ENCODE assay signal across 6 cellular contexts in genomic region chr19:41322451-41322850, GRCh38. TPM values are rescaled to one million over a fixed set of nuclear protein-coding genes. Genes with fewer than 3 reads are reported as not detected.
DNase-seq lines count a peak whose midpoint lies in the region; ATAC-seq and TF ChIP-seq lines count a peak whose summit lies in the region.

No MANE protein-coding gene starts in this region.

- no peak for ATAC-seq in GM23338

- peaks cover 27% of the 10 kb centered on the region for H3F3A ChIP-seq in GM23338 (replicated peaks; ENCODE audit: low read depth)

- H3K79me2 ChIP-seq in GM23338 (replicated peaks; ENCODE audit: insufficient read depth) = no peaks in the 10 kb centered on the region

- intact Hi-C loops in adrenal gland (cut with DNase I) = no loop called here

- H3K36me3 ChIP-seq in GM23338 (ENCODE audit: insufficient read depth) = no peaks in the 10 kb centered on the region
- H3K36me3 ChIP-seq in adrenal gland (replicated peaks in 1 of 2) = peaks cover 0 to 34% of the 10 kb centered on the region in 2 donors

- H3K27ac ChIP-seq in GM23338 (ENCODE audit: low read depth) (peak overlapping the region; percentile 84; the same call in 1 of the 2 replicates), adrenal gland (peak overlapping the region; percentile 79 to 97 (median 91))

- no peak overlapping the region; the same call in 1 of the 2 replicates for H3K4me2 ChIP-seq in GM23338

- H3K27me3 ChIP-seq in GM23338 (ENCODE audit: insufficient read depth) (no peaks in the 10 kb centered on the region), adrenal gland (no peaks in the 10 kb centered on the region)

- H3K4me1 ChIP-seq in GM23338 (ENCODE audit: insufficient read depth) (peaks cover 48% of the 10 kb centered on the region), adrenal gland (replicated peaks in 1 of 2) (peaks cover 33 to 62% of the 10 kb centered on the region in 2 donors)

- H3K27me3 Mint-ChIP-seq in GM23338 (ENCODE audit: insufficient read depth, low read depth, poor library complexity) (peaks cover 28% of the 10 kb centered on the region), nephron (ENCODE audit: low read depth) (no peaks in the 10 kb centered on the region)

- no peak for TF ChIP-seq POLR2A in adrenal gland (IDR thresholded peaks at IDR 0.05)

- H3K36me3 Mint-ChIP-seq in GM23338 (ENCODE audit: low read depth) (peaks cover 37% of the 10 kb centered on the region), nephron (ENCODE audit: low read depth) (peaks cover 23% of the 10 kb centered on the region)

- H3K4me3 ChIP-seq in GM23338 = no peak overlapping the region
- H3K4me3 ChIP-seq in adrenal gland = no peak overlapping the region

- H3K4me3 Mint-ChIP-seq in GM23338 = no peak overlapping the region; the same call in 2 of the 3 replicates
- peak overlapping the region in 1 of 3 experiments; percentile 61 for H3K4me3 Mint-ChIP-seq in nephron

- no peaks in the 10 kb centered on the region for H3K9me2 ChIP-seq in GM23338 (ENCODE audit: insufficient read depth)

- TF ChIP-seq CTCF in GM23338 (conservative IDR thresholded peaks at IDR 0.05; ENCODE audit: low read depth in 2 of 2) (no peak), adrenal gland (IDR thresholded peaks at IDR 0.05) (no peak), nephron (IDR thresholded peaks at IDR 0.05; ENCODE audit: unreplicated experiment in 3 of 3) (no peak)

- H3K4me1 Mint-ChIP-seq in GM23338 = peaks cover 51% of the 10 kb centered on the region
- H3K4me1 Mint-ChIP-seq in nephron = peaks cover 46% of the 10 kb centered on the region

- no peaks in the 10 kb centered on the region; the same call in 1 of the 2 replicates for H4K20me1 ChIP-seq in GM23338 (replicated peaks; ENCODE audit: insufficient read depth)

- DNase-seq in GM23338 (ENCODE audit: low spot score) (no peak), adrenal gland (peak in 2 of 7 donors; percentile 25 to 62), NCI-H226 (no peak), SKM-1 (lab: John Stamatoyannopoulos, UW; ENCODE audit: unreplicated experiment) (no peak)
- DNase-seq in effector CD4-positive, alpha-beta T cell = no peak

- H2AFZ ChIP-seq in GM23338 = no peak overlapping the region

- WGBS in adrenal gland, 4 donors = 78 to 94% (median 91%) methylated on average over 1 to 11 of the region's 11 CpGs

- peak overlapping the region; percentile 56; the same call in 1 of the 2 replicates for H3K27ac Mint-ChIP-seq in GM23338
- peak overlapping the region; percentile 81 to 93 (median 91) for H3K27ac Mint-ChIP-seq in nephron

- no peaks in the 10 kb centered on the region for H3K9me3 ChIP-seq in adrenal gland (replicated peaks in 1 of 3)

- H3K9me3 Mint-ChIP-seq in GM23338 (peaks cover 3% of the 10 kb centered on the region; the same call in 2 of the 3 replicates), nephron (no peaks in the 10 kb centered on the region)

TF ChIP-seq in GM23338, 12 proteins besides CTCF, POLR2A, EP300 and RAD21 (continues in another document):
- TF ChIP-seq EZH2 (IDR thresholded peaks at IDR 0.05; ENCODE audit: low read depth, unreplicated experiment) (no peak), CREB1 (CRISPR knock-in tag; IDR thresholded peaks at IDR 0.05; ENCODE audit: low read depth) (no peak), NANOG (IDR thresholded peaks at IDR 0.05; ENCODE audit: borderline replicate concordance) (no peak), REST (IDR thresholded peaks at IDR 0.05; ENCODE audit: unreplicated experiment) (no peak), STAT1 (IDR thresholded peaks at IDR 0.05; ENCODE audit: unreplicated experiment) (no peak), ZNF114 (CRISPR knock-in tag; IDR thresholded peaks at IDR 0.05) (no peak), ZNF331 (CRISPR knock-in tag; IDR thresholded peaks at IDR 0.05; ENCODE audit: low read depth) (no peak), ETS1 (IDR thresholded peaks at IDR 0.05) (no peak)

RNA-seq across cellular contexts. Expression of gene CCDC97, which starts 12.5 kb away (rescaled TPM):
- total RNA-seq in GM23338 (2014; rRNA removed; shearing (Covaris generic)) = 8.0 and 9.7 TPM in 2 replicates
- polyA plus RNA-seq in GM23338 (2016; fragmentation: Nextera tagmentation; extraction: Ambion mirVana) (8.2 and 11.0 TPM in 2 replicates), adrenal gland (10 to 100 TPM in 1 of 3 donors, 1 to 10 TPM in 2; 9.4 to 17.4 (median 10.0) TPM)
- 10 to 100 TPM in 7 of 8 donors, 1 to 10 TPM in 1; 9.2 to 25.6 (median 19.8) TPM for total RNA-seq in adrenal gland

RNA-seq across cellular contexts. Expression of gene TGFB1, which starts 31.3 kb away (rescaled TPM):
- total RNA-seq in GM23338 (2014; rRNA removed; shearing (Covaris generic)) = 6.7 and 7.9 TPM in 2 replicates
- polyA plus RNA-seq in GM23338 (2016; fragmentation: Nextera tagmentation; extraction: Ambion mirVana) (0.99 and 1.4 TPM in 2 replicates), adrenal gland (10 to 100 TPM in 2 of 3 donors, 1 to 10 TPM in 1; 8.7 to 37.9 (median 17.1) TPM)
- total RNA-seq in adrenal gland = 10 to 100 TPM; 17.4 to 75.9 (median 42.2) TPM

RNA-seq across cellular contexts. Expression of gene B9D2, which starts 41.5 kb away (rescaled TPM):
- 2.7 and 3.0 TPM in 2 replicates for total RNA-seq in GM23338 (2014; rRNA removed; shearing (Covaris generic))
- polyA plus RNA-seq in GM23338 (2016; fragmentation: Nextera tagmentation; extraction: Ambion mirVana) (4.9 and 7.4 TPM in 2 replicates), adrenal gland (10 to 100 TPM in 1 of 3 donors, 1 to 10 TPM in 2; 2.7 to 14.4 (median 8.9) TPM)
- 10 to 100 TPM in 5 of 8 donors, 1 to 10 TPM in 3; 7.5 to 16.8 (median 12.4) TPM for total RNA-seq in adrenal gland

RNA-seq across cellular contexts. Expression of gene TMEM91, which starts 53.9 kb away (rescaled TPM):
- 9.3 and 9.5 TPM in 2 replicates for total RNA-seq in GM23338 (2014; rRNA removed; shearing (Covaris generic))
- polyA plus RNA-seq in GM23338 (2016; fragmentation: Nextera tagmentation; extraction: Ambion mirVana) = 8.1 and 10.6 TPM in 2 replicates
- 10 to 100 TPM in 2 of 8 donors, 1 to 10 TPM in 6; 2.0 to 13.5 (median 9.6) TPM for total RNA-seq in adrenal gland
- 10 to 100 TPM in 2 of 3 donors, 1 to 10 TPM in 1; 1.9 to 88.6 (median 30.6) TPM for polyA plus RNA-seq in adrenal gland

RNA-seq across cellular contexts. Expression of gene HNRNPUL1, which starts 58.3 kb away (rescaled TPM):
- 166 and 204 TPM in 2 replicates for total RNA-seq in GM23338 (2014; rRNA removed; shearing (Covaris generic))
- 204 and 207 TPM in 2 replicates for polyA plus RNA-seq in GM23338 (2016; fragmentation: Nextera tagmentation; extraction: Ambion mirVana)
- 100 to 1,000 TPM; 123 to 175 (median 146) TPM for total RNA-seq in adrenal gland
- polyA plus RNA-seq in adrenal gland = 100 to 1,000 TPM in 2 of 3 donors, 10 to 100 TPM in 1; 90.4 to 130 (median 101) TPM
